In genomic region chr13:41785402-41786142, GRCh38 we compare ENCODE assay signal across 19 cellular contexts.
DNase-seq lines count a peak whose midpoint lies in the region; ATAC-seq and TF ChIP-seq lines count a peak whose summit lies in the region.
"Had no signal": no experiment of that assay in that cellular context is flagged by ENCODE, and none has a peak within 500 bp of the region (broad histone marks: within the 10 kb centered on the region; RNA-seq: fewer than 3 reads in every experiment).

No MANE protein-coding gene starts in this region.

- no peaks in the 10 kb centered on the region for H3K36me3 ChIP-seq in cardiac muscle cell
- no peaks in the 10 kb centered on the region; the same call in 1 of the 2 replicates for H3K36me3 ChIP-seq in Caco-2 (ENCODE audit: control insufficient read depth, insufficient read depth, low read length)
- H3K36me3 ChIP-seq: BLaER1, MG63 had no signal

- no peak for ATAC-seq in left cardiac atrium
- ATAC-seq: Panc1 had no signal

- H3K9me3 ChIP-seq in cardiac muscle cell (ENCODE audit: low read depth) = no peaks in the 10 kb centered on the region
- H3K9me3 ChIP-seq in Caco-2 = no peaks in the 10 kb centered on the region
- H3K9me3 ChIP-seq: BLaER1, MG63 had no signal

- H3K4me1 ChIP-seq in cardiac muscle cell (ENCODE audit: low read depth) = peaks cover 68% of the 10 kb centered on the region
- H3K4me1 ChIP-seq in Caco-2 = peaks cover 18% of the 10 kb centered on the region

- H3K36me3 Mint-ChIP-seq in Caco-2 (ENCODE audit: insufficient read depth, unreplicated experiment) = no peaks in the 10 kb centered on the region

- no peaks in the 10 kb centered on the region for H3K27me3 ChIP-seq in cardiac muscle cell
- H3K27me3 ChIP-seq in Caco-2 (replicated peaks; ENCODE audit: control insufficient read depth, insufficient read depth, low read length) = no peaks in the 10 kb centered on the region
- H3K27me3 ChIP-seq: BLaER1, MG63 had no signal

- no TSS peak for BruUV-seq in Caco-2 (replicated peaks; lab: Mats Ljungman, UMichigan)

- H3K4me3 ChIP-seq in cardiac muscle cell = no peak overlapping the region
- no peak overlapping the region for H3K4me3 ChIP-seq in fibroblast of villous mesenchyme (ENCODE audit: low read depth, low read length)
- no peak overlapping the region for H3K4me3 ChIP-seq in Caco-2 (ENCODE audit: low read depth, low read length)
- H3K4me3 ChIP-seq: BLaER1, MG63 had no signal

- TF ChIP-seq CTCF in cardiac muscle cell (IDR thresholded peaks at IDR 0.05; ENCODE audit: low read depth, low read length) = no peak
- no peak for TF ChIP-seq CTCF in fibroblast of villous mesenchyme (IDR thresholded peaks at IDR 0.05; ENCODE audit: insufficient read depth, low read depth, low read length)
- no peak for TF ChIP-seq CTCF in Caco-2 (IDR thresholded peaks at IDR 0.05; ENCODE audit: insufficient read depth in 1 of 2, low read depth in 1 of 2, low read length in 1 of 2, severe bottlenecking in 1 of 2, unreplicated experiment in 1 of 2)

- H3K4me1 Mint-ChIP-seq in Caco-2 (ENCODE audit: low read depth, unreplicated experiment) = no peaks in the 10 kb centered on the region
- H3K4me1 Mint-ChIP-seq: CD8-positive, alpha-beta memory T cell had no signal

- DNase-seq in cardiac muscle cell (ENCODE audit: low read depth in 1 of 2, low spot score in 1 of 2) (no peak), left cardiac atrium (no peak), M059J (ENCODE audit: low read depth) (peak; percentile 40), fibroblast of villous mesenchyme (ENCODE audit: low read depth) (peak; percentile 57), substantia nigra (lab: John Stamatoyannopoulos, UW) (no peak), HuH-7 (ENCODE audit: low spot score) (no peak), Caco-2 (no peak)
- DNase-seq in stimulated activated CD4-positive, alpha-beta T cell treated with anti-CD3 and anti-CD28 coated beads, Interleukin-4, amount 100 ng/mL, for 24 hours = no peak
- DNase-seq: 8988T; CD8-positive, alpha-beta memory T cell; GF-D8; MG63; NCI-H1092 treated with DMSO at 0.1 percent for 48 hours; NCI-H2107; NCI-H2227 treated with DMSO at 0.1 percent for 48 hours; NCI-H524; SHP77 treated with DMSO at 0.1 percent for 48 hours had no signal

- intact Hi-C loops in left cardiac atrium (cut with DNase I) (no loop called here), Caco-2 (cut with micrococcal nuclease; ENCODE audit: unreplicated experiment) (no loop called here)

- H3K27ac ChIP-seq in cardiac muscle cell (peak overlapping the region; percentile 65), substantia nigra (ENCODE audit: low read depth, low read length, poor library complexity, severe bottlenecking) (peak overlapping the region; percentile 10)
- H3K27ac ChIP-seq: BLaER1 had no signal

- no peak overlapping the region for H3K4me3 Mint-ChIP-seq in Caco-2 (ENCODE audit: unreplicated experiment)
- H3K4me3 Mint-ChIP-seq: CD8-positive, alpha-beta memory T cell had no signal

- H3K27me3 Mint-ChIP-seq in Caco-2 (ENCODE audit: insufficient read depth, unreplicated experiment) = no peaks in the 10 kb centered on the region
- H3K27me3 Mint-ChIP-seq: CD8-positive, alpha-beta memory T cell had no signal

- no peak overlapping the region for H3K27ac Mint-ChIP-seq in Caco-2 (ENCODE audit: unreplicated experiment)
- H3K27ac Mint-ChIP-seq: CD8-positive, alpha-beta memory T cell had no signal

- POLR2A ChIA-PET in Caco-2 (lab: Charles Lee) = no interaction called here

- no peaks in the 10 kb centered on the region for H3K9me3 Mint-ChIP-seq in Caco-2 (ENCODE audit: unreplicated experiment)
- H3K9me3 Mint-ChIP-seq: CD8-positive, alpha-beta memory T cell had no signal

- CTCF ChIA-PET in Caco-2 (lab: Charles Lee) = no interaction called here

Comparison
In these comparisons a context has a peak if more than half of its experiments do, and no peak if none do; other contexts are left out.
1. DNase-seq: peak in M059J (single experiment) and fibroblast of villous mesenchyme (single experiment); none in cardiac muscle cell (0 of 2), left cardiac atrium (single experiment), substantia nigra (0 of 49), HuH-7 (single experiment), stimulated activated CD4-positive, alpha-beta T cell treated with anti-CD3 and anti-CD28 coated beads, Interleukin-4, amount 100 ng/mL, for 24 hours (single experiment) and Caco-2 (0 of 2).